Comparison of ENCODE assay signal across 1 cellular context in the genomic region with DNA sequence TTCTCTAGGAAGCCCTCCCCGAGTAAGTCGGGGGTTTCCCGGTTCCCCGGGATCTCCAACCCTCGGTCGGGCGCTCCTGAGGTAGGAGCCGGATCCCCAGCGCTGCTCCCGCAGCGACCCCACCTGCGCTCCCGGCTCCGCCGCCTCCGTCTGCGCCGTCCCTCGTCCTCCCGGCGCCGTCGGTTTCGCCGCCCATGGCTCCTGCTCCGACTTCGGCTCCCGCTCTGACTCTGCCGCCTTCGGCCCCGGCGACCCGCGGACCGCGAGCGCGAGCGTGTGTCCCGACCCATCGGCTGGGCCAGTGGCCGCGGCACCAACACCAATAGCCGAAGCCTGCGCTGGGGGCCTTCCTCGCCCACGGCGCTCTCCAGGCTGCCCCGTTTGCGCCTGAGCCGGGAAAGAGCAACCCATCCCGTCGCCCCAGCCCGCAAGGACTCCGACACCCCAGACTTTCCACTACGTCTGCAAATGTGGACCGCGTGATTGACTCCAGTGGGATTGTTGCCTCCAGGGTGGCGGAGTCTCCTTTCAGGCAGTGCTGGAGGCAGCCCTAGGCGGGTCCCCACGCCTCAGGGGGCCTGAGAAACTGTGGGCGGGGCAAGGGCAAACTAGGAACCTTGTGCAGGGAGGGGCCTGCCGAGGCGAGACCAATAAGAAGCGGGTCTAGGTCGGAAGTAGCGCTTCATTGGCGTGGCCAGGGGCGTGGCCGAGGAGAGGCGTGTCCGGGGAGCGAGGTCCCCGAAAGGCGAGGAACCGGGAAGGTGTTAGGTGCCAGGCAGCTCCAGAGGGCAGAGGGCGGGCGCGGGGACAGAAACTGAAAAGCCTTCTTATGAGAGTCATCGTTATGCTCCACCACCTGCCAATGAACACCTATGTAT.
TF ChIP-seq lines count a peak whose summit lies in the region.

Gene CACTIN, minus strand, starts transcription at position 318 of the 878 bp plus-strand sequence. Its CDS starts 28 bp downstream, at position 290.

TF ChIP-seq in K562, 482 proteins besides CTCF, POLR2A, EP300 and RAD21 (continued from another document):
- TF ChIP-seq, protein P1, sequence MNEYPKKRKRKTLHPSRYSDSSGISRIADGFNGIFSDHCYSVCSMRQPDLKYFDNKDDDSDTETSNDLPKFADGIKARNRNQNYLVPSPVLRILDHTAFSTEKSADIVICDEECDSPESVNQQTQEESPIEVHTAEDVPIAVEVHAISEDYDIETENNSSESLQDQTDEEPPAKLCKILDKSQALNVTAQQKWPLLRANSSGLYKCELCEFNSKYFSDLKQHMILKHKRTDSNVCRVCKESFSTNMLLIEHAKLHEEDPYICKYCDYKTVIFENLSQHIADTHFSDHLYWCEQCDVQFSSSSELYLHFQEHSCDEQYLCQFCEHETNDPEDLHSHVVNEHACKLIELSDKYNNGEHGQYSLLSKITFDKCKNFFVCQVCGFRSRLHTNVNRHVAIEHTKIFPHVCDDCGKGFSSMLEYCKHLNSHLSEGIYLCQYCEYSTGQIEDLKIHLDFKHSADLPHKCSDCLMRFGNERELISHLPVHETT (CRISPR knock-in tag; conservative IDR thresholded peaks at IDR 0.05 in 1 of 2, IDR thresholded peaks at IDR 0.05 in 1 of 2): peak in 1 of 2 experiments; percentile 91; a peak in 2 of 4 replicates
- TF ChIP-seq HSF4 (CRISPR knock-in tag; IDR thresholded peaks at IDR 0.05; ENCODE audit: borderline replicate concordance) (no peak), ZNF436 (CRISPR knock-in tag; IDR thresholded peaks at IDR 0.05) (no peak), NCOA4 (IDR thresholded peaks at IDR 0.05; ENCODE audit: partially characterized antibody) (no peak), ZNF232 (CRISPR knock-in tag; IDR thresholded peaks at IDR 0.05) (peak; percentile 75; the same call in 1 of the 2 replicates), JUNB (CRISPR knock-in tag; conservative IDR thresholded peaks at IDR 0.05) (no peak), RBM34 (IDR thresholded peaks at IDR 0.05; ENCODE audit: borderline replicate concordance, insufficient read depth, low read length) (no peak), KLF10 (CRISPR knock-in tag; IDR thresholded peaks at IDR 0.05) (no peak), ATF7 (IDR thresholded peaks at IDR 0.05) (peak; percentile 84; the same call in 1 of the 2 replicates), FOXA3 (CRISPR knock-in tag; conservative IDR thresholded peaks at IDR 0.05 in 1 of 2, IDR thresholded peaks at IDR 0.05 in 1 of 2) (no peak), NCOA2 (IDR thresholded peaks at IDR 0.05; ENCODE audit: partially characterized antibody in 2 of 2) (peak in 1 of 2 experiments; percentile 100), ZNF354B (CRISPR knock-in tag; IDR thresholded peaks at IDR 0.05) (no peak), ZSCAN32 (CRISPR knock-in tag; IDR thresholded peaks at IDR 0.05) (0 out of 2 replicates have a peak, but pooled peaks have one; percentile 15), HOMEZ (CRISPR knock-in tag; IDR thresholded peaks at IDR 0.05) (no peak), E2F4 (CRISPR knock-in tag; IDR thresholded peaks at IDR 0.05; ENCODE audit: low read depth) (peak; percentile 81; the same call in 1 of the 2 replicates), ARID1B (IDR thresholded peaks at IDR 0.05) (peak; percentile 17; the same call in 1 of the 2 replicates), TEAD2 (tag; IDR thresholded peaks at IDR 0.05) (no peak), ZNF395 (CRISPR knock-in tag; IDR thresholded peaks at IDR 0.05) (peak; percentile 74), SUPT5H (IDR thresholded peaks at IDR 0.05) (peak; percentile 87), KAT7 (CRISPR knock-in tag; IDR thresholded peaks at IDR 0.05; ENCODE audit: borderline replicate concordance) (0 out of 2 replicates have a peak, but pooled peaks have one; percentile 78), BHLHE40 (IDR thresholded peaks at IDR 0.05; ENCODE audit: low read length) (no peak)
- TF ChIP-seq, protein P2, sequence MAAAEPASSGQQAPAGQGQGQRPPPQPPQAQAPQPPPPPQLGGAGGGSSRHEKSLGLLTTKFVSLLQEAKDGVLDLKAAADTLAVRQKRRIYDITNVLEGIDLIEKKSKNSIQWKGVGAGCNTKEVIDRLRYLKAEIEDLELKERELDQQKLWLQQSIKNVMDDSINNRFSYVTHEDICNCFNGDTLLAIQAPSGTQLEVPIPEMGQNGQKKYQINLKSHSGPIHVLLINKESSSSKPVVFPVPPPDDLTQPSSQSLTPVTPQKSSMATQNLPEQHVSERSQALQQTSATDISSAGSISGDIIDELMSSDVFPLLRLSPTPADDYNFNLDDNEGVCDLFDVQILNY (CRISPR knock-in tag; IDR thresholded peaks at IDR 0.05): no peak
- TF ChIP-seq, protein P3, sequence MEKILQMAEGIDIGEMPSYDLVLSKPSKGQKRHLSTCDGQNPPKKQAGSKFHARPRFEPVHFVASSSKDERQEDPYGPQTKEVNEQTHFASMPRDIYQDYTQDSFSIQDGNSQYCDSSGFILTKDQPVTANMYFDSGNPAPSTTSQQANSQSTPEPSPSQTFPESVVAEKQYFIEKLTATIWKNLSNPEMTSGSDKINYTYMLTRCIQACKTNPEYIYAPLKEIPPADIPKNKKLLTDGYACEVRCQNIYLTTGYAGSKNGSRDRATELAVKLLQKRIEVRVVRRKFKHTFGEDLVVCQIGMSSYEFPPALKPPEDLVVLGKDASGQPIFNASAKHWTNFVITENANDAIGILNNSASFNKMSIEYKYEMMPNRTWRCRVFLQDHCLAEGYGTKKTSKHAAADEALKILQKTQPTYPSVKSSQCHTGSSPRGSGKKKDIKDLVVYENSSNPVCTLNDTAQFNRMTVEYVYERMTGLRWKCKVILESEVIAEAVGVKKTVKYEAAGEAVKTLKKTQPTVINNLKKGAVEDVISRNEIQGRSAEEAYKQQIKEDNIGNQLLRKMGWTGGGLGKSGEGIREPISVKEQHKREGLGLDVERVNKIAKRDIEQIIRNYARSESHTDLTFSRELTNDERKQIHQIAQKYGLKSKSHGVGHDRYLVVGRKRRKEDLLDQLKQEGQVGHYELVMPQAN (IDR thresholded peaks at IDR 0.05; ENCODE audit: borderline replicate concordance): peak; percentile 87; the same call in 1 of the 2 replicates
